Comparison of ENCODE assay signal across 14 cellular contexts in the genomic region with DNA sequence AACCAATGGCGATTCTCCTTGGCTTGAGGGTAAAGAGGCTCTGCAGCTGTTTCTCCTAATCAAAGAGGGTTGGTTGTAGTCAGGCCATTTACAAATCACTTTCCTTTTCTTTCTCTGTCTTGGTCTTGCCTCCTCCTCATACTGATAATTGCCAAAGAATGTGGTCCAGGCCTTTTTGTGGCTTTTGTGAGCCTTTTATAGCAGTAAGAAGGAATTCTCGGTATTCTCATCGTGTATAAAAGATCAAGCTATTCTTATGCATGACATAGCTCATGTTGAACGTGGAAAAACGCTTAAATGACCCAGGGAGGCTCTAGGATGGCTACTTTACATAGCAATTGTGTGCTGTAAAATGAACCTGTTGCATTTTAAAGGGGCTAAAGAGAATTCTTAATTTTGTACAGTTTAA.
DNase-seq lines count a peak whose midpoint lies in the region; FAIRE-seq and TF ChIP-seq lines count a peak whose summit lies in the region.
"Had no signal": no experiment of that assay in that cellular context is flagged by ENCODE, and none has a peak within 500 bp of the region (broad histone marks: within the 10 kb centered on the region; RNA-seq: fewer than 3 reads in every experiment).

No MANE protein-coding gene starts in this region.

- H3K27me3 ChIP-seq in astrocyte (ENCODE audit: insufficient read depth, low read length): no peaks in the 10 kb centered on the region

- H3K27ac Mint-ChIP-seq in HFFc6 (no peak overlapping the region), astrocyte (ENCODE audit: unreplicated experiment) (peak overlapping the region; percentile 92)
- H3K27ac Mint-ChIP-seq: activated naive CD4-positive, alpha-beta T cell treated with anti-CD3 and anti-CD28 coated beads, Interleukin-2, amount 10 ng/mL, durations not matched to agents 7 days and 5 days; CD14-positive monocyte had no signal

- H3K79me2 ChIP-seq in astrocyte (ENCODE audit: insufficient read depth, low read length): no peaks in the 10 kb centered on the region

- H3K36me3 Mint-ChIP-seq in HFFc6 (ENCODE audit: low read depth) (no peaks in the 10 kb centered on the region), astrocyte (ENCODE audit: low read depth, unreplicated experiment) (no peaks in the 10 kb centered on the region)
- H3K36me3 Mint-ChIP-seq: activated naive CD4-positive, alpha-beta T cell treated with anti-CD3 and anti-CD28 coated beads, Interleukin-2, amount 10 ng/mL, durations not matched to agents 7 days and 5 days; CD14-positive monocyte had no signal

- H3K27me3 Mint-ChIP-seq in HFFc6 (ENCODE audit: insufficient read depth) (peaks cover 19% of the 10 kb centered on the region), astrocyte (ENCODE audit: low read depth, unreplicated experiment) (peaks cover 2% of the 10 kb centered on the region)

- peak overlapping the region; percentile 45 for H2AFZ ChIP-seq in astrocyte (ENCODE audit: low read depth, low read length)

- no peaks in the 10 kb centered on the region for H3K9me3 ChIP-seq in astrocyte (ENCODE audit: insufficient read depth, low read depth, low read length)

- H3K4me3 Mint-ChIP-seq in HFFc6: peak overlapping the region; percentile 63
- H3K4me3 Mint-ChIP-seq in astrocyte (ENCODE audit: unreplicated experiment): peak overlapping the region; percentile 8
- H3K4me3 Mint-ChIP-seq: activated naive CD4-positive, alpha-beta T cell treated with anti-CD3 and anti-CD28 coated beads, Interleukin-2, amount 10 ng/mL, durations not matched to agents 7 days and 5 days; CD14-positive monocyte had no signal

- DNase-seq in AG04449 (ENCODE audit: low read depth, low spot score) (peak; percentile 89), HFFc6 (peak; percentile 88), astrocyte (ENCODE audit: low read depth) (peak; percentile 98), kidney glomerular epithelial cell (lab: John Stamatoyannopoulos, UW) (peak; percentile 90), lower leg skin (ENCODE audit: low spot score in 2 of 2) (no peak), NCI-H510A treated with DMSO at 0.1 percent for 48 hours (lab: John Stamatoyannopoulos, UW) (no peak), 8988T (no peak), NCI-H1694 (lab: John Stamatoyannopoulos, UW) (no peak)
- DNase-seq: activated CD4-positive, CD25-positive, alpha-beta regulatory T cell; activated naive CD4-positive, alpha-beta T cell treated with anti-CD3 and anti-CD28 coated beads, Interleukin-2, amount 10 ng/mL, durations not matched to agents 7 days and 5 days; stimulated activated CD4-positive, alpha-beta T cell treated with anti-CD3 and anti-CD28 coated beads, Interleukin-15, amount 100 ng/mL, for 24 hours had no signal

- peak overlapping the region; percentile 85 for H3K4me2 ChIP-seq in astrocyte (ENCODE audit: low read length)

- H3K4me3 ChIP-seq in AG04449 (ENCODE audit: low read depth, low read length): 0 out of 2 replicates have a peak overlapping the region, but pooled peaks have one; percentile 10
- peak overlapping the region; percentile 20 for H3K4me3 ChIP-seq in astrocyte (ENCODE audit: insufficient read depth, low read depth, low read length)
- H3K4me3 ChIP-seq in lower leg skin (ENCODE audit: low read depth, poor library complexity, severe bottlenecking): no peak overlapping the region
- H3K4me3 ChIP-seq: GM12878 had no signal

- TF ChIP-seq POLR2A in lower leg skin (IDR thresholded peaks at IDR 0.05): no peak

- H4K20me1 ChIP-seq in astrocyte (ENCODE audit: insufficient read depth, low read length): no peaks in the 10 kb centered on the region

- peak overlapping the region; percentile 40 for H3K9ac ChIP-seq in astrocyte (ENCODE audit: low read length)

- POLR2A ChIA-PET in AG04449 (lab: Yijun Ruan, JAX): interaction anchor here (1.0 to 1.1 kb wide), 2 partner anchors 87 to 165 kb away, joined by 3 read pairs; no protein-coding TSS in a partner anchor

- H3K9me3 Mint-ChIP-seq in HFFc6 (no peaks in the 10 kb centered on the region), astrocyte (ENCODE audit: unreplicated experiment) (no peaks in the 10 kb centered on the region)
- H3K9me3 Mint-ChIP-seq: activated naive CD4-positive, alpha-beta T cell treated with anti-CD3 and anti-CD28 coated beads, Interleukin-2, amount 10 ng/mL, durations not matched to agents 7 days and 5 days had no signal

- CTCF ChIA-PET in AG04449 (lab: Yijun Ruan, JAX): interaction anchor here (0.6 to 3.4 kb wide), 10 partner anchors 13 to 160 kb away, joined by 3 to 24 read pairs (median 3); no protein-coding TSS in a partner anchor

- peaks cover 18% of the 10 kb centered on the region for H3K4me1 ChIP-seq in astrocyte (ENCODE audit: insufficient read depth, low read length)

- H3K36me3 ChIP-seq in astrocyte (ENCODE audit: insufficient read depth, low read length): no peaks in the 10 kb centered on the region

- peak overlapping the region; percentile 73 for H3K27ac ChIP-seq in astrocyte (ENCODE audit: low read depth, low read length)
- H3K27ac ChIP-seq: epithelial cell of prostate had no signal

- peak; percentile 97 for FAIRE-seq in astrocyte (lab: Jason Lieb, UNC)
- FAIRE-seq: GM12878 had no signal

- TF ChIP-seq CTCF in AG04449 (IDR thresholded peaks at IDR 0.05; ENCODE audit: insufficient read depth, low read length, missing control alignments) (no peak), HFFc6 (IDR thresholded peaks at IDR 0.05) (no peak), astrocyte (IDR thresholded peaks at IDR 0.05; ENCODE audit: insufficient read depth, low read depth, low read length) (no peak), lower leg skin (IDR thresholded peaks at IDR 0.05) (no peak)

- intact Hi-C loops in lower leg skin (cut with DNase I; ENCODE audit: low total_unique reads): no loop called here

- peaks cover 19% of the 10 kb centered on the region for H3K4me1 Mint-ChIP-seq in HFFc6 (ENCODE audit: low read depth)
- H3K4me1 Mint-ChIP-seq in astrocyte (ENCODE audit: low read depth, unreplicated experiment): peaks cover 22% of the 10 kb centered on the region
- H3K4me1 Mint-ChIP-seq: activated naive CD4-positive, alpha-beta T cell treated with anti-CD3 and anti-CD28 coated beads, Interleukin-2, amount 10 ng/mL, durations not matched to agents 7 days and 5 days; CD14-positive monocyte had no signal

- 45 to 55% methylated on average over 5 of the region's 5 CpGs for WGBS in lower leg skin, 2 donors

Comparison
In these comparisons a context has a peak if more than half of its experiments do, and no peak if none do; other contexts are left out.
1. DNase-seq: peak in AG04449 (single experiment), HFFc6 (single experiment), astrocyte (single experiment) and kidney glomerular epithelial cell (single experiment); none in lower leg skin (0 of 2), NCI-H510A treated with DMSO at 0.1 percent for 48 hours (single experiment), 8988T (single experiment) and NCI-H1694 (single experiment).